In genomic region chr14:76834296-76834695, GRCh38 we compare ENCODE assay signal across 29 cellular contexts. TPM values are rescaled to one million over a fixed set of nuclear protein-coding genes. Genes with fewer than 3 reads are reported as not detected.
DNase-seq lines count a peak whose midpoint lies in the region; ATAC-seq, FAIRE-seq and TF ChIP-seq lines count a peak whose summit lies in the region.
"Had no signal": no experiment of that assay in that cellular context is flagged by ENCODE, and none has a peak within 500 bp of the region (broad histone marks: within the 10 kb centered on the region; RNA-seq: fewer than 3 reads in every experiment).

No MANE protein-coding gene starts in this region.

- H3K27me3 ChIP-seq in SJCRH30 (0 out of 2 replicates have a peak, but pooled peaks cover 4% of the 10 kb centered on the region), right lobe of liver (no peaks in the 10 kb centered on the region)
- H3K27me3 ChIP-seq: colonic mucosa, gastrocnemius medialis had no signal

- intact Hi-C loops in right lobe of liver (cut with DNase I) (no loop called here), sciatic nerve (cut with DNase I) (no loop called here)

- H3K4me3 ChIP-seq in SJCRH30, result no peak overlapping the region
- H3K4me3 ChIP-seq in right lobe of liver, result no peak overlapping the region
- H3K4me3 ChIP-seq: colonic mucosa, esophagus muscularis mucosa, gastrocnemius medialis, GM23248 had no signal

- peak; percentile 95 for FAIRE-seq in urothelium cell line (lab: Jason Lieb, UNC)
- FAIRE-seq: kidney had no signal

- ATAC-seq in right lobe of liver, result peak; percentile 66 to 78 (median 76)
- ATAC-seq in sciatic nerve, result no peak
- ATAC-seq: CD8-positive, alpha-beta T cell; effector memory CD8-positive, alpha-beta T cell; gastrocnemius medialis; stimulated activated effector memory CD8-positive, alpha-beta T cell treated with anti-CD3 and anti-CD28 coated beads, Interleukin-12 subunit alpha, Interleukin-12 subunit beta, amount 100 ng/mL, for 72 hours had no signal

- H3K36me3 ChIP-seq in SJCRH30, result no peaks in the 10 kb centered on the region
- no peaks in the 10 kb centered on the region for H3K36me3 ChIP-seq in right lobe of liver
- H3K36me3 ChIP-seq: colonic mucosa, gastrocnemius medialis had no signal

- H3K27ac ChIP-seq in SJCRH30, result no peak overlapping the region
- H3K27ac ChIP-seq in right lobe of liver, result peak overlapping the region; percentile 62 to 76 (median 68)
- H3K27ac ChIP-seq: colonic mucosa, esophagus muscularis mucosa, gastrocnemius medialis, GM23248 had no signal

- H3K9me3 ChIP-seq in SJCRH30 (replicated peaks) (0 out of 2 replicates have a peak, but pooled peaks cover 2% of the 10 kb centered on the region), right lobe of liver (no peaks in the 10 kb centered on the region)
- H3K9me3 ChIP-seq: colonic mucosa, esophagus muscularis mucosa, gastrocnemius medialis had no signal

- DNase-seq in NCI-H2107 treated with DMSO at 0.1 percent for 48 hours (lab: John Stamatoyannopoulos, UW; ENCODE audit: unreplicated experiment) (peak; percentile 51), NCI-H2107 (lab: John Stamatoyannopoulos, UW) (no peak), SJCRH30 (peak; percentile 21 to 53), right lobe of liver (peak in 1 of 3 donors; percentile 53), urothelium cell line (ENCODE audit: low spot score) (no peak), sciatic nerve (ENCODE audit: low spot score) (no peak), cerebellar cortex (ENCODE audit: low spot score) (no peak)
- DNase-seq in activated CD8-positive, alpha-beta memory T cell treated with anti-CD3 and anti-CD28 coated beads, Interleukin-2, amount 50 U/mL, for 48 hours, result no peak
- DNase-seq: 8988T; activated CD4-positive, alpha-beta memory T cell treated with anti-CD3 and anti-CD28 coated beads, Interleukin-2, amount 10 ng/mL, durations not matched to agents 7 days and 5 days; activated CD4-positive, CD25-positive, alpha-beta regulatory T cell; activated T-cell treated with anti-CD3 and anti-CD28 coated beads for 4 hours; AML-193; CD8-positive, alpha-beta T cell; colonic mucosa; effector memory CD8-positive, alpha-beta T cell; gastrocnemius medialis; GM23248; kidney; mesenchymal stem cell; NCI-H1092; NCI-H187 treated with DMSO at 0.1 percent for 48 hours; NCI-H510A treated with DMSO at 0.1 percent for 48 hours had no signal

- no peak for TF ChIP-seq POLR2A in right lobe of liver (IDR thresholded peaks at IDR 0.05)

- WGBS in right lobe of liver (ENCODE audit: insufficient coverage, low coverage, low lambda C conversion rate, missing lambda C conversion rate), result 18% methylated on average over 6 of the region's 7 CpGs

- no peak for TF ChIP-seq CTCF in right lobe of liver (IDR thresholded peaks at IDR 0.05)

- H3K4me1 ChIP-seq in SJCRH30, result peaks cover 44% of the 10 kb centered on the region
- H3K4me1 ChIP-seq in right lobe of liver, result peaks cover 0 to 46% (median 18%) of the 10 kb centered on the region in 4 donors
- H3K4me1 ChIP-seq: colonic mucosa had no signal

RNA-seq across cellular contexts. Expression of gene LRRC74A, which starts 8.1 kb away (rescaled TPM):
- not detected in 2 replicates for total RNA-seq in SJCRH30 (2014; rRNA removed; shearing (Covaris generic))
- not detected for total RNA-seq in right lobe of liver
- not detected for total RNA-seq in sciatic nerve
- total RNA-seq: activated CD4-positive, alpha-beta memory T cell treated with anti-CD3 and anti-CD28 coated beads, Interleukin-2, amount 10 ng/mL, durations not matched to agents 7 days and 5 days; CD8-positive, alpha-beta T cell; colonic mucosa; Daoy; esophagus muscularis mucosa; gastrocnemius medialis; GM23248; kidney; OCI-LY7; osteoblast; temporal lobe had no signal

RNA-seq across cellular contexts. Expression of gene ANGEL1, which starts 21.6 kb away (rescaled TPM):
- total RNA-seq in SJCRH30 (2014; rRNA removed; shearing (Covaris generic)), result 15.8 and 18.3 TPM in 2 replicates
- total RNA-seq in right lobe of liver (10 to 100 TPM in 5 of 6 experiments, 1 to 10 TPM in 1; 9.3 to 17.8 (median 14.4) TPM), sciatic nerve (35.7 TPM)

Comparison
In these comparisons a context has a peak if more than half of its experiments do, and no peak if none do; other contexts are left out.
1. DNase-seq: peak in NCI-H2107 treated with DMSO at 0.1 percent for 48 hours (single experiment) and SJCRH30 (2 of 2); none in NCI-H2107 (single experiment), urothelium cell line (single experiment), sciatic nerve (single experiment), cerebellar cortex (single experiment) and activated CD8-positive, alpha-beta memory T cell treated with anti-CD3 and anti-CD28 coated beads, Interleukin-2, amount 50 U/mL, for 48 hours (single experiment).